In the genomic region with DNA sequence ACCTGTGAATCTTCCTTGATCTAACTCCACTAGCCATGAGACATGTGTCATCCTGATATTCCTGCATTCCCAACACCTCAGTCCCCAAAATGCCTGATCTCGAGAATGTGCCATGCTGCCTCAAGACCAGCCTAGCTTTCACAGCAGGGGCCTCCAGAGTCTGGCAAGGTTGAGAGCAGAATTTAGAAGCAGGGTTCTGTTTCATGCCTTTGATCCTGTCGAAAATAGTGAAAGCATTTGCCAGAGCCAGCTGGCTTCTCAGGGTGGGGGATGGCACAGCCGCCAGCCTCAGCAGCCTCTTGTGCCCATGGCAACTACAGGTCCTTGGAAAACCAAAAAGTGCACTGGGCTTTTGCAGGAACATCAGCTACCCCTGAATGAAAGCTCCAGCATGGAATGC, we compare ENCODE assay signal across 26 cellular contexts.
A peak's percentile ranks its signal among the peaks of the same experiment; 100 is the strongest.
DNase-seq lines count a peak whose midpoint lies in the region; ATAC-seq and TF ChIP-seq lines count a peak whose summit lies in the region.
"Had no signal": no experiment of that assay in that cellular context is flagged by ENCODE, and none has a peak within 500 bp of the region (broad histone marks: within the 10 kb centered on the region; RNA-seq: fewer than 3 reads in every experiment).

No MANE protein-coding gene starts in this region.

- no peak for TF ChIP-seq EP300 in ovary (IDR thresholded peaks at IDR 0.05)

- H3K18ac ChIP-seq in mesendoderm (ENCODE audit: low read length) = no peak overlapping the region

- H3K4me3 Mint-ChIP-seq in brain = peak overlapping the region in 1 of 5 experiments; percentile 3
- H3K4me3 Mint-ChIP-seq: CD4-positive, alpha-beta T cell; central memory CD8-positive, alpha-beta T cell; effector memory CD8-positive, alpha-beta T cell; IgD-negative memory B cell; naive B cell; T-helper 17 cell had no signal

- peak; percentile 97 for DNase-seq in DMS 273 (lab: John Stamatoyannopoulos, UW; ENCODE audit: unreplicated experiment)
- DNase-seq in NCI-H1694 treated with DMSO at 0.1 percent for 48 hours (lab: John Stamatoyannopoulos, UW) = peak; percentile 73
- peak; percentile 67 for DNase-seq in mesendoderm
- no peak for DNase-seq in ovary
- DNase-seq in NCI-H1436 (lab: John Stamatoyannopoulos, UW) = no peak
- DNase-seq in EL = no peak
- DNase-seq: activated CD4-positive, alpha-beta T cell treated with anti-CD3 and anti-CD28 coated beads, Interleukin-2, amount 50 U/mL, for 48 hours; amniotic stem cell; CD4-positive, alpha-beta T cell; DMS53; effector memory CD8-positive, alpha-beta T cell; MG63; naive B cell; NCI-H187 treated with DMSO at 0.1 percent for 48 hours; NCI-H526 treated with DMSO at 0.1 percent for 48 hours; PC-3; stimulated activated CD8-positive, alpha-beta memory T cell treated with anti-CD3 and anti-CD28 coated beads, Interleukin-4, amount 100 ng/mL, for 48 hours; T-helper 17 cell had no signal

- H3K79me1 ChIP-seq in mesendoderm (ENCODE audit: low read length) = no peaks in the 10 kb centered on the region

- no peak overlapping the region for H3K4me2 ChIP-seq in mesendoderm (ENCODE audit: low read length)

- H4K5ac ChIP-seq in mesendoderm (ENCODE audit: low read length) = no peak overlapping the region

- no peak overlapping the region for H4K8ac ChIP-seq in mesendoderm (ENCODE audit: low read depth, low read length)

- intact Hi-C loops in ovary (cut with DNase I) = loop anchor here in 3 of 4 donors (10.0 kb wide), 2 partner anchors 258 to 268 kb away; no protein-coding TSS in a partner anchor

- H3K27ac ChIP-seq in mesendoderm (ENCODE audit: low read depth, low read length) (no peak overlapping the region), ovary (no peak overlapping the region)
- H3K27ac ChIP-seq: HL-60, SJSA1, vagina had no signal

- H2BK15ac ChIP-seq in mesendoderm (replicated peaks; ENCODE audit: low read depth) = no peak overlapping the region

- H3K27me3 ChIP-seq in mesendoderm (ENCODE audit: insufficient read depth, low read length, poor library complexity) (no peaks in the 10 kb centered on the region), ovary (no peaks in the 10 kb centered on the region)
- H3K27me3 ChIP-seq: MG63, SJSA1, vagina had no signal

- H3K23ac ChIP-seq in mesendoderm (ENCODE audit: low read length) = no peak overlapping the region

- H3K79me2 ChIP-seq in mesendoderm (ENCODE audit: control insufficient read depth, insufficient read depth, low read length) = no peaks in the 10 kb centered on the region

- no peaks in the 10 kb centered on the region for H3K9me3 ChIP-seq in ovary
- H3K9me3 ChIP-seq: MG63, SJSA1, vagina had no signal

- no CpG with 5 or more reads among the region's 3 CpGs for WGBS in mesendoderm (ENCODE audit: extremely low coverage, insufficient coverage, low lambda C conversion rate)
- whole genome bisulfite sequencing in ovary, 3 donors = 61 to 75% (median 72%) methylated on average over 3 of the region's 3 CpGs

- H3K27ac Mint-ChIP-seq in brain = peak overlapping the region in 4 of 5 experiments; percentile 24 to 73 (median 62)
- H3K27ac Mint-ChIP-seq: CD4-positive, alpha-beta T cell; naive B cell; progenitor cell of endocrine pancreas; T-helper 17 cell had no signal

- H2BK120ac ChIP-seq in mesendoderm (ENCODE audit: low read depth, low read length) = no peak overlapping the region

- H3K27me3 Mint-ChIP-seq in brain = peaks cover 4% of the 10 kb centered on the region
- H3K27me3 Mint-ChIP-seq: CD4-positive, alpha-beta T cell; effector memory CD8-positive, alpha-beta T cell; IgD-negative memory B cell; naive B cell; progenitor cell of endocrine pancreas; T-helper 17 cell had no signal

- H3K4me3 ChIP-seq in mesendoderm (ENCODE audit: low read length) (no peak overlapping the region), ovary (no peak overlapping the region)
- H3K4me3 ChIP-seq: MG63, SJSA1, vagina had no signal

- no peaks in the 10 kb centered on the region for H3K9me3 Mint-ChIP-seq in brain
- H3K9me3 Mint-ChIP-seq: CD4-positive, alpha-beta T cell; central memory CD8-positive, alpha-beta T cell; effector memory CD8-positive, alpha-beta T cell; IgD-negative memory B cell; naive B cell had no signal

- H3K36me3 Mint-ChIP-seq in brain = no peaks in the 10 kb centered on the region
- H3K36me3 Mint-ChIP-seq: naive B cell had no signal

- TF ChIP-seq CTCF in brain (conservative IDR thresholded peaks at IDR 0.05) (no peak), ovary (IDR thresholded peaks at IDR 0.05) (no peak)

- no peak overlapping the region for H3K56ac ChIP-seq in mesendoderm (ENCODE audit: low read length)

- H3K4ac ChIP-seq in mesendoderm (ENCODE audit: low read depth, low read length) = no peak overlapping the region

- no peak overlapping the region for H2BK5ac ChIP-seq in mesendoderm (ENCODE audit: low read length)

- no peak overlapping the region for H2AK5ac ChIP-seq in mesendoderm (ENCODE audit: low read length)

- H3K36me3 ChIP-seq in mesendoderm (ENCODE audit: control insufficient read depth, insufficient read depth, low read length) = no peaks in the 10 kb centered on the region
- no peaks in the 10 kb centered on the region for H3K36me3 ChIP-seq in ovary
- H3K36me3 ChIP-seq: MG63, SJSA1, vagina had no signal

- H3K4me1 ChIP-seq in mesendoderm (ENCODE audit: control insufficient read depth, low read depth, low read length) = peaks cover 1% of the 10 kb centered on the region
- no peaks in the 10 kb centered on the region for H3K4me1 ChIP-seq in ovary (ENCODE audit: insufficient read depth)

- TF ChIP-seq POLR2A in ovary (IDR thresholded peaks at IDR 0.05) = no peak

- H3K9ac ChIP-seq in mesendoderm (ENCODE audit: low read length) = no peak overlapping the region

- peaks cover 25% of the 10 kb centered on the region for H3K4me1 Mint-ChIP-seq in brain
- H3K4me1 Mint-ChIP-seq: IgD-negative memory B cell, naive B cell had no signal

- no peak for ATAC-seq in HG03108 (IDR thresholded peaks at IDR 0.05; ENCODE audit: unreplicated experiment)
- ATAC-seq: effector memory CD8-positive, alpha-beta T cell; PC-3; T-helper 17 cell had no signal

Comparison
In these comparisons a context has a peak if more than half of its experiments do, and no peak if none do; other contexts are left out.
1. DNase-seq: peak in DMS 273 (single experiment), NCI-H1694 treated with DMSO at 0.1 percent for 48 hours (single experiment) and mesendoderm (single experiment); none in ovary (0 of 5), NCI-H1436 (single experiment) and EL (single experiment).